ENCODE assay signal across 22 cellular contexts in genomic region chrX:17397074-17397473, GRCh38. TPM values are rescaled to one million over a fixed set of nuclear protein-coding genes. Genes with fewer than 3 reads are reported as not detected.
DNase-seq lines count a peak whose midpoint lies in the region; ATAC-seq, FAIRE-seq and TF ChIP-seq lines count a peak whose summit lies in the region.
"Had no signal": no experiment of that assay in that cellular context is flagged by ENCODE, and none has a peak within 500 bp of the region (broad histone marks: within the 10 kb centered on the region; RNA-seq: fewer than 3 reads in every experiment).

No MANE protein-coding gene starts in this region.

- H2BK15ac ChIP-seq in IMR-90 (ENCODE audit: low read depth, low read length), result no peak overlapping the region

- H3K9me1 ChIP-seq in IMR-90 (ENCODE audit: insufficient read depth, low read length) (no peaks in the 10 kb centered on the region), keratinocyte (ENCODE audit: control insufficient read depth, extremely low read depth, insufficient read depth, low read length) (no peaks in the 10 kb centered on the region)

- H3K56ac ChIP-seq in IMR-90 (ENCODE audit: extremely low read depth, insufficient read depth, low read length), result no peak overlapping the region

- H3K4me1 ChIP-seq in IMR-90 (ENCODE audit: control insufficient read depth, insufficient read depth, low read length) (no peaks in the 10 kb centered on the region; the same call in 1 of the 2 replicates), adipocyte (ENCODE audit: control insufficient read depth, insufficient read depth, low read length) (no peaks in the 10 kb centered on the region), keratinocyte (ENCODE audit: control insufficient read depth, extremely low read depth, insufficient read depth, low read length) (peaks cover 20% of the 10 kb centered on the region), HAP-1 (no peaks in the 10 kb centered on the region)

- dilution Hi-C loops in IMR-90 (cut with HindIII; ENCODE audit: low sequenced_read_pairs, unreplicated experiment) (no loop called here), keratinocyte (cut with MboI; ENCODE audit: extremely low pct_ligation_motif_present, low sequenced_read_pairs) (no loop called here)

- H2AK5ac ChIP-seq in IMR-90 (ENCODE audit: low read depth, low read length), result no peak overlapping the region

- no peak for TF ChIP-seq RAD21 in IMR-90 (IDR thresholded peaks at IDR 0.05; ENCODE audit: low read length)

- POLR2A ChIA-PET in IMR-90 (lab: Charles Lee; ENCODE audit: unreplicated experiment), result no interaction called here

- H3K79me2 ChIP-seq in keratinocyte (ENCODE audit: control insufficient read depth, insufficient read depth, low read length), result peaks cover 38% of the 10 kb centered on the region

- FAIRE-seq in keratinocyte (lab: Jason Lieb, UNC), result peak; percentile 79

- H3K14ac ChIP-seq in IMR-90 (replicated peaks; ENCODE audit: low read depth, low read length), result no peak overlapping the region

- H3K9ac ChIP-seq in IMR-90 (ENCODE audit: low read depth, low read length), result no peak overlapping the region
- no peak overlapping the region for H3K9ac ChIP-seq in adipocyte (ENCODE audit: low read length)
- H3K9ac ChIP-seq in keratinocyte (ENCODE audit: control insufficient read depth, extremely low read depth, insufficient read depth, low read length), result peak overlapping the region; percentile 16

- no peak for TF ChIP-seq CTCF in IMR-90 (conservative IDR thresholded peaks at IDR 0.05; ENCODE audit: low read depth, low read length)
- no peak for TF ChIP-seq CTCF in keratinocyte (optimal IDR thresholded peaks at IDR 0.05 in 1 of 3, IDR thresholded peaks at IDR 0.05 in 1 of 3, conservative IDR thresholded peaks at IDR 0.05 in 1 of 3; ENCODE audit: extremely low read depth in 1 of 3, insufficient read depth in 2 of 3, low read length in 3 of 3)

- CTCF ChIA-PET in IMR-90 (lab: Yijun Ruan, JAX), result interaction anchor here (0.6 kb wide), 1 partner anchor 1291 kb away, joined by 3 read pairs; no protein-coding TSS in a partner anchor

- intact Hi-C loops in IMR-90 (cut with micrococcal nuclease), result no loop called here

- no peak overlapping the region for H2BK120ac ChIP-seq in IMR-90 (ENCODE audit: low read depth, low read length)

- no peak overlapping the region for H3K4me2 ChIP-seq in IMR-90 (ENCODE audit: low read depth, low read length)
- H3K4me2 ChIP-seq in keratinocyte (ENCODE audit: control insufficient read depth, extremely low read depth, insufficient read depth, low read depth, low read length), result peak overlapping the region; percentile 43

- H3K27me3 ChIP-seq in IMR-90 (ENCODE audit: control insufficient read depth, insufficient read depth, low read length), result no peaks in the 10 kb centered on the region; the same call in 1 of the 2 replicates
- no peaks in the 10 kb centered on the region for H3K27me3 ChIP-seq in adipocyte (replicated peaks; ENCODE audit: control insufficient read depth, insufficient read depth, low read length)
- H3K27me3 ChIP-seq in keratinocyte (ENCODE audit: control insufficient read depth, extremely low read depth, insufficient read depth, low read length), result no peaks in the 10 kb centered on the region
- H3K27me3 ChIP-seq in HAP-1 (ENCODE audit: low read depth), result 0 out of 2 replicates have a peak, but pooled peaks cover 2% of the 10 kb centered on the region
- H3K27me3 ChIP-seq: cardiac muscle cell had no signal

- no peak for ATAC-seq in IMR-90 (ENCODE audit: low read depth)
- ATAC-seq: stimulated activated naive B cell treated with anti-CD40 and anti-IgM and Interleukin-4, amounts not matched to agents 10 μg/mL and 1 μg/mL and 100 μg/mL, for 72 hours had no signal

- H3K18ac ChIP-seq in IMR-90 (ENCODE audit: low read depth, low read length), result no peak overlapping the region

- in situ Hi-C loops in Caki2 (cut with HindIII; ENCODE audit: low pct_unique_long_range_greater_than_20kb, low sequenced_read_pairs) (no loop called here), IMR-90 (cut with MboI; ENCODE audit: low sequenced_read_pairs) (no loop called here), HAP-1 (cut with MboI; ENCODE audit: low sequenced_read_pairs) (no loop called here)

- peak; percentile 52 for DNase-seq in Caki2 (ENCODE audit: low read depth)
- peak; percentile 23 for DNase-seq in IMR-90
- peak; percentile 31 for DNase-seq in adipocyte (ENCODE audit: low read depth)
- no peak for DNase-seq in keratinocyte (ENCODE audit: low read depth, low spot score)
- no peak for DNase-seq in SIG-M5 (lab: John Stamatoyannopoulos, UW)
- DNase-seq in activated naive CD4-positive, alpha-beta T cell (lab: John Stamatoyannopoulos, UW), result no peak
- DNase-seq in CD1c-positive myeloid dendritic cell (ENCODE audit: extremely low spot score), result no peak
- no peak for DNase-seq in HAP-1 (ENCODE audit: low spot score in 2 of 2)
- DNase-seq: activated CD4-positive, alpha-beta T cell treated with anti-CD3 and anti-CD28 coated beads, Interleukin-2, amount 10 ng/mL, durations not matched to agents 7 days and 5 days; activated naive CD8-positive, alpha-beta T cell treated with anti-CD3 and anti-CD28 coated beads for 36 hours; CD4-positive, alpha-beta memory T cell; DMS79 treated with DMSO at 0.1 percent for 48 hours; dorsolateral prefrontal cortex; HFFc6; NCI-H1417; NCI-H2107; NCI-H526; nephron progenitor cell; Right ventricle myocardium superior; stimulated activated naive B cell treated with anti-CD40 and anti-IgM and Interleukin-4, amounts not matched to agents 10 μg/mL and 1 μg/mL and 100 μg/mL, for 72 hours; T-helper 1 cell had no signal

- no peak overlapping the region for H2AK9ac ChIP-seq in IMR-90 (replicated peaks; ENCODE audit: low read depth, low read length, poor library complexity)

- H4K91ac ChIP-seq in IMR-90 (ENCODE audit: insufficient read depth, low read depth, low read length), result no peak overlapping the region

- peaks cover 2% of the 10 kb centered on the region; the same call in 1 of the 2 replicates for H3K9me3 ChIP-seq in IMR-90 (ENCODE audit: control insufficient read depth, insufficient read depth, low read length)
- H3K9me3 ChIP-seq in adipocyte (ENCODE audit: control insufficient read depth, low read length), result peaks cover 13% of the 10 kb centered on the region
- no peaks in the 10 kb centered on the region for H3K9me3 ChIP-seq in keratinocyte (ENCODE audit: control insufficient read depth, low read depth, low read length)
- H3K9me3 ChIP-seq in HAP-1, result no peaks in the 10 kb centered on the region

- H4K5ac ChIP-seq in IMR-90 (ENCODE audit: low read depth, low read length), result no peak overlapping the region

- H2AFZ ChIP-seq in IMR-90 (replicated peaks; ENCODE audit: low read length, poor library complexity) (no peak overlapping the region), keratinocyte (ENCODE audit: control insufficient read depth, low read length) (peak overlapping the region; percentile 5)

- no peaks in the 10 kb centered on the region; a peak in 1 of 4 replicates for H3K79me1 ChIP-seq in IMR-90 (ENCODE audit: low read depth in 1 of 2, low read length in 2 of 2)

- H4K8ac ChIP-seq in IMR-90 (ENCODE audit: low read depth in 2 of 2, low read length in 2 of 2), result no peak overlapping the region

- H3K36me3 ChIP-seq in IMR-90 (ENCODE audit: control insufficient read depth, insufficient read depth, low read length) (no peaks in the 10 kb centered on the region), adipocyte (ENCODE audit: control insufficient read depth, insufficient read depth, low read length, severe bottlenecking) (no peaks in the 10 kb centered on the region), keratinocyte (ENCODE audit: control insufficient read depth in 2 of 2, extremely low read depth in 1 of 2, insufficient read depth in 2 of 2, low read length in 2 of 2) (no peaks in the 10 kb centered on the region), HAP-1 (replicated peaks) (no peaks in the 10 kb centered on the region)
- H3K36me3 ChIP-seq: cardiac muscle cell had no signal

- H3K4ac ChIP-seq in IMR-90 (ENCODE audit: low read depth, low read length), result no peak overlapping the region

- H3K4me3 ChIP-seq in IMR-90 (ENCODE audit: insufficient read depth, low read depth, low read length) (no peak overlapping the region), adipocyte (ENCODE audit: low read length) (no peak overlapping the region), keratinocyte (ENCODE audit: control insufficient read depth in 2 of 3, extremely low read depth in 1 of 3, insufficient read depth in 2 of 3, low read depth in 1 of 3, low read length in 3 of 3) (no peak overlapping the region), HAP-1 (no peak overlapping the region)
- H3K4me3 ChIP-seq: cardiac muscle cell, dorsolateral prefrontal cortex had no signal

- BruUV-seq in IMR-90 (replicated peaks; lab: Mats Ljungman, UMichigan), result no TSS peak

- H4K20me1 ChIP-seq in IMR-90 (ENCODE audit: insufficient read depth, low read length), result no peaks in the 10 kb centered on the region
- no peaks in the 10 kb centered on the region for H4K20me1 ChIP-seq in keratinocyte (ENCODE audit: control insufficient read depth, extremely low read depth, insufficient read depth, low read length)

- H3K27ac ChIP-seq in IMR-90 (ENCODE audit: insufficient read depth, low read length) (no peak overlapping the region), keratinocyte (ENCODE audit: control insufficient read depth, insufficient read depth, low read length) (peak overlapping the region; percentile 70)
- H3K27ac ChIP-seq: cardiac muscle cell, dorsolateral prefrontal cortex had no signal

- no peak overlapping the region for H2BK5ac ChIP-seq in IMR-90 (ENCODE audit: low read depth, low read length, poor library complexity, severe bottlenecking)

- H2BK20ac ChIP-seq in IMR-90 (ENCODE audit: low read depth, low read length), result no peak overlapping the region

- no CpG with 5 or more reads among the region's 2 CpGs for WGBS in IMR-90 (ENCODE audit: extremely low coverage in 2 of 2, insufficient read length in 1 of 2), 2 experiments

- TF ChIP-seq POLR2A in IMR-90 (IDR thresholded peaks at IDR 0.05; ENCODE audit: low read depth, low read length), result no peak

- no peak overlapping the region for H3K23ac ChIP-seq in IMR-90 (ENCODE audit: low read depth, low read length)

TF ChIP-seq in IMR-90, 13 proteins besides CTCF, POLR2A, EP300 and RAD21 (continues in another document):
- TF ChIP-seq BHLHE40 (IDR thresholded peaks at IDR 0.05; ENCODE audit: low read depth, low read length), result no peak

RNA-seq across cellular contexts. Expression of gene NHS, which starts 22.1 kb away (rescaled TPM):
- 2.4 TPM in 2 replicates for total RNA-seq in Caki2 (2014; rRNA removed; shearing (Covaris generic); ENCODE audit: low replicate concordance)
- 0.83 and 0.90 TPM in 2 replicates for total RNA-seq in IMR-90 (2012; rRNA removed)
- polyA plus RNA-seq in IMR-90 (2012; rRNA removed) (0.36 TPM in 2 replicates), keratinocyte (3.6 to 5.4 TPM (median 3.7 TPM) in 3 replicates)
- 0.08 and 0.13 TPM in 2 replicates for polyA plus RNA-seq in IMR-90 (2012; cell fraction: cytosol; rRNA removed)
- polyA plus RNA-seq in IMR-90 (2012; cell fraction: nucleus; rRNA removed; ENCODE audit: low replicate concordance), result 0.55 and 1.3 TPM in 2 replicates
- polyA plus RNA-seq in keratinocyte (2011; ENCODE audit: low read depth), result 3.3 TPM
- polyA plus RNA-seq in keratinocyte (2011; cell fraction: cytosol; rRNA removed), result 1.8 and 2.3 TPM in 2 replicates
- polyA plus RNA-seq in keratinocyte (2011; cell fraction: nucleus; rRNA removed), result 11.5 and 12.4 TPM in 2 replicates
- 2.5 and 5.1 TPM in 2 replicates for polyA plus RNA-seq in keratinocyte (2012; ENCODE audit: low replicate concordance)
- 6.2 to 10.9 TPM (median 7.4 TPM) in 3 replicates for polyA minus RNA-seq in keratinocyte
- polyA minus RNA-seq in keratinocyte (2011; cell fraction: cytosol; rRNA and poly(A)+ RNA removed), result 2.9 TPM
- polyA minus RNA-seq in keratinocyte (2011; cell fraction: nucleus; rRNA and poly(A)+ RNA removed), result 7.9 and 14.3 TPM in 2 replicates
- polyA plus RNA-seq: CD4-positive, alpha-beta memory T cell had no signal

Comparison
In these comparisons a context has a peak if more than half of its experiments do, and no peak if none do; other contexts are left out.
1. DNase-seq: peak in Caki2 (single experiment), IMR-90 (single experiment) and adipocyte (single experiment); none in keratinocyte (single experiment), SIG-M5 (single experiment), activated naive CD4-positive, alpha-beta T cell (0 of 4), CD1c-positive myeloid dendritic cell (single experiment) and HAP-1 (0 of 2).